Comparison of ENCODE assay signal across 30 cellular contexts in genomic region chr18:66497351-66497750, GRCh38.
"Had no signal": no experiment of that assay in that cellular context is flagged by ENCODE, and none has a peak within 500 bp of the region (broad histone marks: within the 10 kb centered on the region; RNA-seq: fewer than 3 reads in every experiment).

No MANE protein-coding gene starts in this region.

- H3K36me3 Mint-ChIP-seq: activated naive CD4-positive, alpha-beta T cell treated with anti-CD3 and anti-CD28 coated beads, Interleukin-2, amount 10 ng/mL, durations not matched to agents 7 days and 5 days; activated naive CD4-positive, alpha-beta T cell treated with anti-CD3 and anti-CD28 coated beads, Interleukin-2, amount 50 U/mL, for 72 hours; activated naive CD8-positive, alpha-beta T cell treated with anti-CD3 and anti-CD28 coated beads, Interleukin-2, amount 10 ng/mL, durations not matched to agents 7 days and 5 days; brain had no signal

- H3K27me3 Mint-ChIP-seq: activated CD4-positive, alpha-beta memory T cell treated with anti-CD3 and anti-CD28 coated beads, Interleukin-2, amount 10 ng/mL, durations not matched to agents 7 days and 5 days; activated CD4-positive, alpha-beta T cell treated with anti-CD3 and anti-CD28 coated beads for 36 hours; activated CD4-positive, alpha-beta T cell treated with anti-CD3 and anti-CD28 coated beads, Interleukin-2, amount 10 ng/mL, durations not matched to agents 24 days and 14 days; activated naive CD4-positive, alpha-beta T cell treated with anti-CD3 and anti-CD28 coated beads, Interleukin-2, amount 10 ng/mL, durations not matched to agents 7 days and 5 days; activated naive CD8-positive, alpha-beta T cell treated with anti-CD3 and anti-CD28 coated beads, Interleukin-2, amount 10 ng/mL, durations not matched to agents 7 days and 5 days; activated T-cell treated with anti-CD3 and anti-CD28 coated beads, Interleukin-2, amount 50 U/mL, for 24 hours; brain; T-helper 17 cell had no signal

- H3K4me1 ChIP-seq: ascending aorta, breast epithelium, colonic mucosa had no signal

- H3K4me3 ChIP-seq: ascending aorta, breast epithelium, cardiac muscle cell, colonic mucosa had no signal

- FAIRE-seq: endometrium, endothelial cell of umbilical vein had no signal

- H3K36me3 ChIP-seq: ascending aorta, breast epithelium, cardiac muscle cell, colonic mucosa had no signal

- H3K4me3 Mint-ChIP-seq: activated CD4-positive, alpha-beta memory T cell treated with anti-CD3 and anti-CD28 coated beads, Interleukin-2, amount 10 ng/mL, durations not matched to agents 7 days and 5 days; activated CD4-positive, alpha-beta T cell treated with anti-CD3 and anti-CD28 coated beads for 36 hours; activated CD4-positive, alpha-beta T cell treated with anti-CD3 and anti-CD28 coated beads, Interleukin-2, amount 10 ng/mL, durations not matched to agents 24 days and 14 days; activated naive CD4-positive, alpha-beta T cell treated with anti-CD3 and anti-CD28 coated beads, Interleukin-2, amount 10 ng/mL, durations not matched to agents 7 days and 5 days; activated naive CD8-positive, alpha-beta T cell treated with anti-CD3 and anti-CD28 coated beads, Interleukin-2, amount 10 ng/mL, durations not matched to agents 7 days and 5 days; activated T-cell treated with anti-CD3 and anti-CD28 coated beads, Interleukin-2, amount 50 U/mL, for 24 hours; activated T-cell treated with anti-CD3 and anti-CD28 coated beads, Interleukin-2, amount 50 U/mL, for 72 hours; brain; T-helper 17 cell had no signal

- H3K27ac Mint-ChIP-seq: activated CD4-positive, alpha-beta memory T cell treated with anti-CD3 and anti-CD28 coated beads, Interleukin-2, amount 10 ng/mL, durations not matched to agents 7 days and 5 days; activated CD4-positive, alpha-beta T cell treated with anti-CD3 and anti-CD28 coated beads for 36 hours; activated CD4-positive, alpha-beta T cell treated with anti-CD3 and anti-CD28 coated beads, Interleukin-2, amount 10 ng/mL, durations not matched to agents 24 days and 14 days; activated naive CD4-positive, alpha-beta T cell treated with anti-CD3 and anti-CD28 coated beads, Interleukin-2, amount 10 ng/mL, durations not matched to agents 7 days and 5 days; activated naive CD4-positive, alpha-beta T cell treated with anti-CD3 and anti-CD28 coated beads, Interleukin-2, amount 50 U/mL, for 72 hours; activated naive CD8-positive, alpha-beta T cell treated with anti-CD3 and anti-CD28 coated beads, Interleukin-2, amount 10 ng/mL, durations not matched to agents 7 days and 5 days; activated T-cell treated with anti-CD3 and anti-CD28 coated beads, Interleukin-2, amount 50 U/mL, for 24 hours; activated T-cell treated with anti-CD3 and anti-CD28 coated beads, Interleukin-2, amount 50 U/mL, for 72 hours; brain; T-helper 17 cell had no signal

- H3K9me3 Mint-ChIP-seq: activated CD4-positive, alpha-beta memory T cell treated with anti-CD3 and anti-CD28 coated beads, Interleukin-2, amount 10 ng/mL, durations not matched to agents 7 days and 5 days; activated CD4-positive, alpha-beta T cell treated with anti-CD3 and anti-CD28 coated beads, Interleukin-2, amount 10 ng/mL, durations not matched to agents 24 days and 14 days; activated naive CD8-positive, alpha-beta T cell treated with anti-CD3 and anti-CD28 coated beads, Interleukin-2, amount 10 ng/mL, durations not matched to agents 7 days and 5 days; brain had no signal

- DNase-seq: activated CD4-positive, alpha-beta memory T cell treated with anti-CD3 and anti-CD28 coated beads, Interleukin-2, amount 10 ng/mL, durations not matched to agents 7 days and 5 days; activated CD4-positive, alpha-beta T cell treated with anti-CD3 and anti-CD28 coated beads for 36 hours; activated CD4-positive, alpha-beta T cell treated with anti-CD3 and anti-CD28 coated beads, Interleukin-2, amount 10 ng/mL, durations not matched to agents 24 days and 14 days; activated CD4-positive, alpha-beta T cell treated with anti-CD3 and anti-CD28 coated beads, Interleukin-2, amount 50 U/mL, for 4 hours; activated CD4-positive, CD25-positive, alpha-beta regulatory T cell; activated CD4-positive, CD25-positive, alpha-beta regulatory T cell treated with anti-CD3 and anti-CD28 coated beads, Interleukin-2, amount 50 U/mL, for 72 hours; activated CD8-positive, alpha-beta memory T cell treated with anti-CD3 and anti-CD28 coated beads, Interleukin-2, amount 50 U/mL, for 48 hours; activated gamma-delta T cell; activated naive CD4-positive, alpha-beta T cell; activated naive CD4-positive, alpha-beta T cell treated with anti-CD3 and anti-CD28 coated beads, Interleukin-2, amount 10 ng/mL, durations not matched to agents 7 days and 5 days; activated naive CD8-positive, alpha-beta T cell treated with anti-CD3 and anti-CD28 coated beads, Interleukin-2, amount 10 ng/mL, durations not matched to agents 7 days and 5 days; activated T-cell treated with anti-CD3 and anti-CD28 coated beads for 4 hours; activated T-cell treated with anti-CD3 and anti-CD28 coated beads, Interleukin-2, amount 50 U/mL, for 24 hours; activated T-cell treated with anti-CD3 and anti-CD28 coated beads, Interleukin-2, amount 50 U/mL, for 72 hours; central memory CD4-positive, alpha-beta T cell; cerebellar nuclear complex; colonic mucosa; effector CD8-positive, alpha-beta T cell; foreskin fibroblast; head of caudate nucleus; T-helper 17 cell had no signal

- H3K27me3 ChIP-seq: ascending aorta, breast epithelium, cardiac muscle cell, colonic mucosa had no signal

- ATAC-seq: activated CD4-positive, alpha-beta T cell treated with anti-CD3 and anti-CD28 coated beads for 36 hours; activated naive CD4-positive, alpha-beta T cell treated with anti-CD3 and anti-CD28 coated beads, Interleukin-2, amount 50 U/mL, for 72 hours; activated T-cell treated with anti-CD3 and anti-CD28 coated beads, Interleukin-2, amount 50 U/mL, for 72 hours; esophagus mucosa; T-helper 17 cell had no signal

- H3K4me1 Mint-ChIP-seq: activated CD4-positive, alpha-beta memory T cell treated with anti-CD3 and anti-CD28 coated beads, Interleukin-2, amount 10 ng/mL, durations not matched to agents 7 days and 5 days; activated CD4-positive, alpha-beta T cell treated with anti-CD3 and anti-CD28 coated beads for 36 hours; activated CD4-positive, alpha-beta T cell treated with anti-CD3 and anti-CD28 coated beads, Interleukin-2, amount 10 ng/mL, durations not matched to agents 24 days and 14 days; activated naive CD4-positive, alpha-beta T cell treated with anti-CD3 and anti-CD28 coated beads, Interleukin-2, amount 10 ng/mL, durations not matched to agents 7 days and 5 days; activated naive CD8-positive, alpha-beta T cell treated with anti-CD3 and anti-CD28 coated beads, Interleukin-2, amount 10 ng/mL, durations not matched to agents 7 days and 5 days; T-helper 17 cell had no signal

- H3K27ac ChIP-seq: ascending aorta, breast epithelium, cardiac muscle cell, colonic mucosa, epithelial cell of prostate had no signal

- H3K9me3 ChIP-seq: ascending aorta, breast epithelium, colonic mucosa had no signal
